ENCODE assay signal across 20 cellular contexts in the genomic region with DNA sequence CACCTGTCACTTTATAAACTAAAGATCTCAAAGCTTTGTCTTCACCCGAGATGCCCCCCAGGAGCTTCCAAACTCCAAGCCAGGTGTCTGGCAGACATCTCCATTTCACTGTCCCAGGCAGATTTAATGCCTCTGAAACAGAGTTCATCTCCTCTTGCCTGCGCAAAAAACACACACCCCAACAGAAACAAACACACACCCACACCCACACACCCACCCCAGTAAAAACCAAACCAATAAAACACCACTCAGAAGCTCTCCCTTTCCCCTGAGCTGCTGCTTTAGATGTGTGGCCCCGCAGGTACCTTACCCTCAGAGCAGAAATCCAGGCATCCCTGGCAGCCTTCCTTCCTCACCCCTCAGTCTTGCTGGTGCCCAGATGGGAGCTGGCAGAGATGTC. TPM values are rescaled to one million over a fixed set of nuclear protein-coding genes. Genes with fewer than 3 reads are reported as not detected.
A peak's percentile ranks its signal among the peaks of the same experiment; 100 is the strongest.
DNase-seq lines count a peak whose midpoint lies in the region; ATAC-seq and TF ChIP-seq lines count a peak whose summit lies in the region.
"Had no signal": no experiment of that assay in that cellular context is flagged by ENCODE, and none has a peak within 500 bp of the region (broad histone marks: within the 10 kb centered on the region; RNA-seq: fewer than 3 reads in every experiment).

No MANE protein-coding gene starts in this region.

- no peak overlapping the region for H3K4me3 ChIP-seq in CD4-positive, CD25-positive, alpha-beta regulatory T cell (ENCODE audit: low read depth, low read length)
- H3K4me3 ChIP-seq in DOHH2 (ENCODE audit: low read length) (peak overlapping the region; percentile 23; the same call in 1 of the 2 replicates), SK-N-SH (ENCODE audit: low read depth in 2 of 2, low read length in 1 of 2) (no peak overlapping the region)
- H3K4me3 ChIP-seq in naive thymus-derived CD4-positive, alpha-beta T cell (ENCODE audit: low read length): no peak overlapping the region
- H3K4me3 ChIP-seq: K562, prostate gland, tibial artery had no signal

- H3K79me2 ChIP-seq in DOHH2 (ENCODE audit: control insufficient read depth, low read length) (peaks cover 100% of the 10 kb centered on the region), SK-N-SH (ENCODE audit: insufficient read depth) (peaks cover 100% of the 10 kb centered on the region)

- H3K4me1 Mint-ChIP-seq in CD4-positive, CD25-positive, alpha-beta regulatory T cell: peaks cover 36 to 72% (median 51%) of the 10 kb centered on the region in 4 donors
- H3K4me1 Mint-ChIP-seq in activated T-helper 17 cell treated with anti-CD3 and anti-CD28 coated beads, Interleukin-2, amount 50 U/mL, for 72 hours: peaks cover 34% of the 10 kb centered on the region
- peaks cover 39 to 61% (median 50%) of the 10 kb centered on the region in 7 donors for H3K4me1 Mint-ChIP-seq in naive thymus-derived CD4-positive, alpha-beta T cell

- H3K9me2 ChIP-seq in DOHH2 (replicated peaks; ENCODE audit: control insufficient read depth, low read length) (no peaks in the 10 kb centered on the region), SK-N-SH (no peaks in the 10 kb centered on the region)

- H4K20me1 ChIP-seq in DOHH2 (ENCODE audit: control insufficient read depth, insufficient read depth, low read depth, low read length): peaks cover 39% of the 10 kb centered on the region
- H4K20me1 ChIP-seq in SK-N-SH (ENCODE audit: insufficient read depth): peaks cover 77% of the 10 kb centered on the region

- peak overlapping the region; percentile 6 to 93 (median 91) for H3K27ac Mint-ChIP-seq in CD4-positive, CD25-positive, alpha-beta regulatory T cell
- H3K27ac Mint-ChIP-seq in activated T-helper 17 cell treated with anti-CD3 and anti-CD28 coated beads, Interleukin-2, amount 50 U/mL, for 72 hours: peak overlapping the region; percentile 71
- H3K27ac Mint-ChIP-seq in naive thymus-derived CD4-positive, alpha-beta T cell: peak overlapping the region in 5 of 9 donors; percentile 38 to 73 (median 63)

- H3K4me1 ChIP-seq in CD4-positive, CD25-positive, alpha-beta regulatory T cell (ENCODE audit: control insufficient read depth, insufficient read depth, low read length, poor library complexity, severe bottlenecking): peaks cover 18% of the 10 kb centered on the region
- H3K4me1 ChIP-seq in DOHH2 (ENCODE audit: control insufficient read depth, low read length) (peaks cover 100% of the 10 kb centered on the region), SK-N-SH (ENCODE audit: control insufficient read depth in 1 of 2, insufficient read depth in 2 of 2, low read depth in 1 of 2, low read length in 1 of 2) (peaks cover 6 to 9% of the 10 kb centered on the region in 2 experiments; a peak in 3 of 4 replicates)
- H3K4me1 ChIP-seq in naive thymus-derived CD4-positive, alpha-beta T cell (ENCODE audit: control insufficient read depth in 2 of 2, insufficient read depth in 2 of 2, low read length in 2 of 2): peaks cover 0 to 2% of the 10 kb centered on the region in 2 donors
- H3K4me1 ChIP-seq: prostate gland had no signal

- peaks cover 0 to 1% (median 0%) of the 10 kb centered on the region in 7 donors for H3K9me3 Mint-ChIP-seq in CD4-positive, CD25-positive, alpha-beta regulatory T cell
- H3K9me3 Mint-ChIP-seq in activated T-helper 17 cell treated with anti-CD3 and anti-CD28 coated beads, Interleukin-2, amount 50 U/mL, for 72 hours: no peaks in the 10 kb centered on the region
- H3K9me3 Mint-ChIP-seq in naive thymus-derived CD4-positive, alpha-beta T cell: no peaks in the 10 kb centered on the region

- H2AFZ ChIP-seq in SK-N-SH (ENCODE audit: low read depth): no peak overlapping the region

- H3K4me3 Mint-ChIP-seq in CD4-positive, CD25-positive, alpha-beta regulatory T cell: peak overlapping the region in 3 of 4 donors; percentile 15 to 65 (median 46)
- peak overlapping the region; percentile 34 for H3K4me3 Mint-ChIP-seq in activated T-helper 17 cell treated with anti-CD3 and anti-CD28 coated beads, Interleukin-2, amount 50 U/mL, for 72 hours
- H3K4me3 Mint-ChIP-seq in naive thymus-derived CD4-positive, alpha-beta T cell: no peak overlapping the region

- ATAC-seq in CD4-positive, CD25-positive, alpha-beta regulatory T cell (ENCODE audit: low read depth in 2 of 2): no peak
- peak; percentile 52 for ATAC-seq in activated T-helper 17 cell treated with anti-CD3 and anti-CD28 coated beads, Interleukin-2, amount 50 U/mL, for 72 hours (replicated peaks)
- ATAC-seq in naive thymus-derived CD4-positive, alpha-beta T cell: no peak
- ATAC-seq in left lobe of liver (no peak), GM19023 (IDR thresholded peaks at IDR 0.05; ENCODE audit: unreplicated experiment) (no peak)
- ATAC-seq: Panc1 had no signal

- no peak overlapping the region for H3K9ac ChIP-seq in SK-N-SH

- POLR2A ChIA-PET in naive thymus-derived CD4-positive, alpha-beta T cell (lab: Charles Lee): no interaction called here
- POLR2A ChIA-PET in SK-N-SH (lab: Yijun Ruan, JAX): no interaction called here

- WGBS in SK-N-SH (ENCODE audit: low lambda C conversion rate): 95% methylated on average over 3 of the region's 3 CpGs

- TF ChIP-seq EP300 in SK-N-SH (IDR thresholded peaks at IDR 0.05; ENCODE audit: borderline replicate concordance in 1 of 2, low read depth in 1 of 2, low read length in 1 of 2): no peak

- no peaks in the 10 kb centered on the region for H3K27me3 Mint-ChIP-seq in CD4-positive, CD25-positive, alpha-beta regulatory T cell
- H3K27me3 Mint-ChIP-seq in activated T-helper 17 cell treated with anti-CD3 and anti-CD28 coated beads, Interleukin-2, amount 50 U/mL, for 72 hours: no peaks in the 10 kb centered on the region
- H3K27me3 Mint-ChIP-seq in naive thymus-derived CD4-positive, alpha-beta T cell: no peaks in the 10 kb centered on the region

- no peak for TF ChIP-seq CTCF in DOHH2 (IDR thresholded peaks at IDR 0.05; ENCODE audit: low read depth, low read length, poor library complexity, severe bottlenecking)
- TF ChIP-seq CTCF in SK-N-SH (IDR thresholded peaks at IDR 0.05): no peak

- DNase-seq in CD4-positive, CD25-positive, alpha-beta regulatory T cell: no peak
- DNase-seq in naive thymus-derived CD4-positive, alpha-beta T cell: no peak
- DNase-seq in left lobe of liver (ENCODE audit: low spot score): no peak
- DNase-seq in activated CD4-positive, CD25-positive, alpha-beta regulatory T cell treated with anti-CD3 and anti-CD28 coated beads, Interleukin-2, amount 50 U/mL, for 72 hours: no peak
- no peak for DNase-seq in SK-N-SH
- DNase-seq: activated CD4-positive, alpha-beta T cell treated with anti-CD3 and anti-CD28 coated beads for 48 hours; aorta; GDM1; hypothalamus; kidney glomerular epithelial cell; NCI-H526; T1000; tibial artery had no signal

- no peak for TF ChIP-seq RAD21 in SK-N-SH (IDR thresholded peaks at IDR 0.05; ENCODE audit: low read length)

- H3K27me3 ChIP-seq in CD4-positive, CD25-positive, alpha-beta regulatory T cell (ENCODE audit: control insufficient read depth, insufficient read depth, low read length): no peaks in the 10 kb centered on the region
- no peaks in the 10 kb centered on the region for H3K27me3 ChIP-seq in DOHH2 (ENCODE audit: control insufficient read depth, low read length)
- H3K27me3 ChIP-seq in naive thymus-derived CD4-positive, alpha-beta T cell (ENCODE audit: control insufficient read depth in 2 of 2, insufficient read depth in 2 of 2, low read length in 2 of 2): no peaks in the 10 kb centered on the region
- no peaks in the 10 kb centered on the region for H3K27me3 ChIP-seq in SK-N-SH (ENCODE audit: insufficient read depth)
- H3K27me3 ChIP-seq: tibial artery had no signal

- H3K4me2 ChIP-seq in DOHH2 (ENCODE audit: low read length) (peak overlapping the region; percentile 70), SK-N-SH (no peak overlapping the region)

- no peak overlapping the region for H3K27ac ChIP-seq in CD4-positive, CD25-positive, alpha-beta regulatory T cell (ENCODE audit: insufficient read depth, low read length, poor library complexity, severe bottlenecking)
- H3K27ac ChIP-seq in DOHH2 (ENCODE audit: low read depth, low read length) (peak overlapping the region; percentile 28), SK-N-SH (ENCODE audit: low read depth in 2 of 2, low read length in 1 of 2) (no peak overlapping the region)
- H3K27ac ChIP-seq in naive thymus-derived CD4-positive, alpha-beta T cell (ENCODE audit: low read depth, low read length): no peak overlapping the region
- H3K27ac ChIP-seq: HL-60, tibial artery had no signal

- CTCF ChIA-PET in naive thymus-derived CD4-positive, alpha-beta T cell (lab: Charles Lee): interaction anchor here (0.9 to 1.1 kb wide), 2 partner anchors 14 to 80 kb away, joined by 3 read pairs; no protein-coding TSS in a partner anchor
- CTCF ChIA-PET in SK-N-SH (lab: Yijun Ruan, JAX): interaction anchor here (0.7 to 1.4 kb wide), 4 partner anchors 9 to 92 kb away, joined by 3 to 5 read pairs (median 4); no protein-coding TSS in a partner anchor

- H3F3A ChIP-seq in DOHH2 (ENCODE audit: control insufficient read depth, insufficient read depth) (peaks cover 19% of the 10 kb centered on the region), SK-N-SH (replicated peaks; ENCODE audit: insufficient read depth) (peaks cover 15% of the 10 kb centered on the region)

- peaks cover 28% of the 10 kb centered on the region for H3K36me3 Mint-ChIP-seq in CD4-positive, CD25-positive, alpha-beta regulatory T cell
- H3K36me3 Mint-ChIP-seq in activated T-helper 17 cell treated with anti-CD3 and anti-CD28 coated beads, Interleukin-2, amount 50 U/mL, for 72 hours (ENCODE audit: low read depth): peaks cover 45% of the 10 kb centered on the region
- H3K36me3 Mint-ChIP-seq in naive thymus-derived CD4-positive, alpha-beta T cell: peaks cover 5 to 34% (median 22%) of the 10 kb centered on the region in 5 donors

- H3K36me3 ChIP-seq in CD4-positive, CD25-positive, alpha-beta regulatory T cell (ENCODE audit: control insufficient read depth, insufficient read depth, low read length): peaks cover 9% of the 10 kb centered on the region
- H3K36me3 ChIP-seq in DOHH2 (ENCODE audit: control insufficient read depth, low read length): peaks cover 82% of the 10 kb centered on the region
- H3K36me3 ChIP-seq in naive thymus-derived CD4-positive, alpha-beta T cell (ENCODE audit: control insufficient read depth in 2 of 3, insufficient read depth in 3 of 3, low read length in 3 of 3): peaks cover 0 to 6% (median 0%) of the 10 kb centered on the region in 3 experiments
- peaks cover 12 to 33% of the 10 kb centered on the region in 2 experiments for H3K36me3 ChIP-seq in SK-N-SH (replicated peaks in 1 of 2; ENCODE audit: control insufficient read depth in 1 of 2, insufficient read depth in 2 of 2, low read length in 1 of 2)
- H3K36me3 ChIP-seq: prostate gland had no signal

- no peaks in the 10 kb centered on the region for H3K9me3 ChIP-seq in CD4-positive, CD25-positive, alpha-beta regulatory T cell (ENCODE audit: control insufficient read depth in 2 of 2, low read length in 2 of 2)
- no peaks in the 10 kb centered on the region for H3K9me3 ChIP-seq in DOHH2 (ENCODE audit: control insufficient read depth, insufficient read depth, low read length)
- no peaks in the 10 kb centered on the region for H3K9me3 ChIP-seq in naive thymus-derived CD4-positive, alpha-beta T cell (ENCODE audit: control insufficient read depth in 2 of 3, low read length in 3 of 3)
- no peaks in the 10 kb centered on the region for H3K9me3 ChIP-seq in SK-N-SH
- H3K9me3 ChIP-seq: prostate gland, tibial artery had no signal

- intact Hi-C loops in naive thymus-derived CD4-positive, alpha-beta T cell (cut with micrococcal nuclease): no loop called here

RNA-seq across cellular contexts. Expression of a gene that starts 14.4 kb away (rescaled TPM):
- total RNA-seq in CD4-positive, CD25-positive, alpha-beta regulatory T cell: 143 TPM
- 10 to 100 TPM; 13.2 to 20.8 (median 20.2) TPM for polyA plus RNA-seq in CD4-positive, CD25-positive, alpha-beta regulatory T cell
- 10 to 100 TPM; 89.3 to 98.4 TPM for total RNA-seq in activated T-helper 17 cell treated with anti-CD3 and anti-CD28 coated beads, Interleukin-2, amount 50 U/mL, for 72 hours
- 100 to 1,000 TPM in 1 of 5 experiments, 10 to 100 TPM in 4; 25.0 to 103 (median 77.3) TPM for total RNA-seq in naive thymus-derived CD4-positive, alpha-beta T cell
- polyA plus RNA-seq in naive thymus-derived CD4-positive, alpha-beta T cell: 1 to 10 TPM; 7.0 to 10.0 TPM
- 20.1 TPM for total RNA-seq in left lobe of liver
- polyA plus RNA-seq in SK-N-SH (2012; rRNA removed): 45.1 and 62.4 TPM in 2 replicates
- polyA plus RNA-seq in SK-N-SH (2012; cell fraction: cytosol; rRNA removed): 54.4 and 58.5 TPM in 2 replicates
- polyA plus RNA-seq in SK-N-SH (2012; cell fraction: nucleus; rRNA removed): 48.9 and 66.1 TPM in 2 replicates

Comparison
In these comparisons a context has a peak if more than half of its experiments do, and no peak if none do; other contexts are left out.
1. H3K4me3 Mint-ChIP-seq: peak in CD4-positive, CD25-positive, alpha-beta regulatory T cell (3 of 4) and activated T-helper 17 cell treated with anti-CD3 and anti-CD28 coated beads, Interleukin-2, amount 50 U/mL, for 72 hours (single experiment); none in naive thymus-derived CD4-positive, alpha-beta T cell (0 of 10).
2. Peak in every context shown above with its lines, with median percentiles within 50 percentile points of each other: H3K27ac Mint-ChIP-seq.